ENCODE assay signal across 8 cellular contexts in the genomic region with DNA sequence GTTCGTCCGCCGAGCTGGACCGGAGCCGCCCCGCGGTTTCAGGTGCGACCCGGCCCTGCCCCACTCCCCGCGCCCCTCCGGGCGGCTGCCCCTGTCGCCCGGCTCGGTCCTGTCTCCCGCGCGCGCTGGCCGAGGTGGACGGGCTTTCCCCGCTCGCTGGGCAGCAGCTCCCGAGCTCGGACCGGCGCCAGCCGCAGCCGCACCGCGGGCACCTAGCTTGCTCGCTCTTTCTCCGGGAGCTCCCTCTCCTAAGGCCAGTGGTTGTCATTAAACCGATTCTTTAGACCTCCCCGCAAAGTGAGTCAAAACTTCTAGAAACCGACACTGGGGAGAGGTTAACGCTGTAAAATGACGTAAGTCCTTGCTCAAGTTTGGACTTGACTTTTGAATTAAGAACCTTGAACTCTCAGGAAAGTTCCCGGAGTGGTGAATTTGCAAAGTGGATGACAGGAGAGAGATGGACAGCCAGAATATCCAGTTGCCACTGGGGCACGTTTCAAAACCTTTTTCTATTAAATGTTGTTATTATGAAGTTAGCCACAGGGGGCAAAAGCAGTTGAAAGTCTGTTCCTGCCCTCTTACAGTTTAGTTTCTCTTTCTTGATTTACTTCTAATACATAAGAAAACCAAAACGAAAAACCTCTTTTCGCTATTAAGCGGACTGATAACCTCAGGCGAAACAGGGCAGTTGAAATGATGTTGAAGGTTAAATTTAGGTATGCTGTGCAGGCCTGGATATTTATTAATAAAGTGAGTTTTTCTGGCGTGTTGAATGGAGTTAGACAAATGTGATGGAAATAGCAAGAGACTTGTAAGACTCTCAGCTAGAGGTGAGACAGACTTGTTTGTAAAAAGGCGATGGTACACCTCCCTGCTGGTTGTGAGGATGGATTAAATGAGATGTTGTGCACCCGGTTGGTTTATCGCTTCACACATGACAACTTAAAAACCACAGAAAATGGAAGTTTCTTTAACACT. TPM values are rescaled to one million over a fixed set of nuclear protein-coding genes. Genes with fewer than 3 reads are reported as not detected.
DNase-seq lines count a peak whose midpoint lies in the region; ATAC-seq and TF ChIP-seq lines count a peak whose summit lies in the region.

No MANE protein-coding gene starts in this region.

- POLR2A ChIA-PET in PC-9 (lab: Charles Lee; ENCODE audit: unreplicated experiment), result interaction anchor here (0.6 to 0.7 kb wide), 2 partner anchors 264 to 464 kb away, joined by 4 read pairs; no protein-coding TSS in a partner anchor
- POLR2A ChIA-PET in naive thymus-derived CD8-positive, alpha-beta T cell (lab: Charles Lee), result interaction anchor here (0.6 to 3.8 kb wide), 7 partner anchors 17 to 650 kb away, joined by 3 to 45 read pairs (median 6); a partner anchor contains a TSS

- no peaks in the 10 kb centered on the region for H3K9me2 ChIP-seq in PC-9 (ENCODE audit: insufficient read depth)

- TF ChIP-seq EP300 in tibial nerve (IDR thresholded peaks at IDR 0.05), result peak in 1 of 2 donors; percentile 17

- peak; percentile 43 for DNase-seq in DMS79 treated with DMSO at 0.1 percent for 48 hours (lab: John Stamatoyannopoulos, UW)
- DNase-seq in HT-29 (ENCODE audit: low spot score), result peak; percentile 84
- DNase-seq in PC-9, result peak; percentile 46 to 72
- DNase-seq in activated T-helper 2 cell treated with anti-CD3 and anti-CD28 coated beads, Interferon-gamma antibody, Interleukin-2, Interleukin-4, amounts not matched to agents 10 μg/mL and 5 μg/mL and 100 μg/mL, durations not matched to agents 14 hours and 24 hours and 36 hours (ENCODE audit: low spot score), result peak; percentile 40
- peak; percentile 87 for DNase-seq in fibroblast of mammary gland (ENCODE audit: low read depth)
- peak in 9 of 10 donors; percentile 15 to 75 (median 41) for DNase-seq in naive thymus-derived CD8-positive, alpha-beta T cell
- peak in 1 of 2 donors; percentile 41 for DNase-seq in tibial nerve (ENCODE audit: low spot score in 2 of 2)

- intact Hi-C loops in PC-9 (cut with micrococcal nuclease; ENCODE audit: unreplicated experiment), result loop anchor here (1.0 to 5.0 kb wide), 3 partner anchors 74 to 133 kb away; a partner anchor contains a TSS
- intact Hi-C loops in activated T-helper 2 cell treated with anti-CD3 and anti-CD28 coated beads, Interferon-gamma antibody, Interleukin-2, Interleukin-4, amounts not matched to agents 10 μg/mL and 5 μg/mL and 100 μg/mL, durations not matched to agents 14 hours and 24 hours and 36 hours (cut with micrococcal nuclease), result loop anchor here (1.0 to 10.0 kb wide), 6 partner anchors 18 to 678 kb away; a partner anchor contains a TSS

- H2AFZ ChIP-seq in PC-9, result peak overlapping the region; percentile 88

- WGBS in tibial nerve, 2 donors, result 15% methylated on average over 21 to 24 of the region's 49 CpGs

- H3F3A ChIP-seq in PC-9 (ENCODE audit: insufficient read depth, low read depth), result peaks cover 4% of the 10 kb centered on the region; the same call in 1 of the 2 replicates

- TF ChIP-seq CTCF in PC-9 (conservative IDR thresholded peaks at IDR 0.05) (peak; percentile 69), fibroblast of mammary gland (conservative IDR thresholded peaks at IDR 0.05; ENCODE audit: control insufficient read depth, insufficient read depth, low read depth, low read length) (peak; percentile 64), tibial nerve (IDR thresholded peaks at IDR 0.05) (peak; percentile 40 to 56 (median 45))

- H3K36me3 ChIP-seq in PC-9 (ENCODE audit: low read depth) (no peaks in the 10 kb centered on the region), tibial nerve (no peaks in the 10 kb centered on the region)

- TF ChIP-seq POLR2A in tibial nerve (IDR thresholded peaks at IDR 0.05), result no peak

- H3K4me3 ChIP-seq in PC-9 (peak overlapping the region; percentile 78), fibroblast of mammary gland (ENCODE audit: control insufficient read depth, low read depth, low read length) (peak overlapping the region; percentile 91), tibial nerve (peak overlapping the region; percentile 87 to 99 (median 96))

- peak; percentile 63 for ATAC-seq in GM21423 (IDR thresholded peaks at IDR 0.05; ENCODE audit: unreplicated experiment)
- peak; percentile 39 to 54 for ATAC-seq in naive thymus-derived CD8-positive, alpha-beta T cell

- peaks cover 31% of the 10 kb centered on the region for H3K79me2 ChIP-seq in PC-9 (ENCODE audit: low read depth)

- CTCF ChIA-PET in PC-9 (lab: Charles Lee), result interaction anchor here (0.6 to 2.2 kb wide), 3 partner anchors 11 to 78 kb away, joined by 11 to 13 read pairs (median 12); a partner anchor contains a TSS

- TSS peak; percentile 41 for BruUV-seq in PC-9 (replicated peaks; lab: Mats Ljungman, UMichigan)

- peaks cover 6% of the 10 kb centered on the region for H3K4me1 ChIP-seq in PC-9 (replicated peaks; ENCODE audit: insufficient read depth)
- peaks cover 0 to 16% (median 6%) of the 10 kb centered on the region in 4 donors for H3K4me1 ChIP-seq in tibial nerve

- H3K9me3 Mint-ChIP-seq in activated T-helper 2 cell treated with anti-CD3 and anti-CD28 coated beads, Interferon-gamma antibody, Interleukin-2, Interleukin-4, amounts not matched to agents 10 μg/mL and 5 μg/mL and 100 μg/mL, durations not matched to agents 14 hours and 24 hours and 36 hours, result peaks cover 37% of the 10 kb centered on the region
- H3K9me3 Mint-ChIP-seq in naive thymus-derived CD8-positive, alpha-beta T cell, result peaks cover 0 to 12% (median under 1%) of the 10 kb centered on the region in 9 donors

- H3K27ac ChIP-seq in PC-9, result peak overlapping the region; percentile 26
- peak overlapping the region; percentile 75 to 99 (median 97) for H3K27ac ChIP-seq in tibial nerve

- H3K36me3 Mint-ChIP-seq in activated T-helper 2 cell treated with anti-CD3 and anti-CD28 coated beads, Interferon-gamma antibody, Interleukin-2, Interleukin-4, amounts not matched to agents 10 μg/mL and 5 μg/mL and 100 μg/mL, durations not matched to agents 14 hours and 24 hours and 36 hours (ENCODE audit: low read depth), result peaks cover 64% of the 10 kb centered on the region
- H3K36me3 Mint-ChIP-seq in naive thymus-derived CD8-positive, alpha-beta T cell, result peaks cover under 1 to 12% (median 5%) of the 10 kb centered on the region in 3 donors

- H3K27me3 Mint-ChIP-seq in activated T-helper 2 cell treated with anti-CD3 and anti-CD28 coated beads, Interferon-gamma antibody, Interleukin-2, Interleukin-4, amounts not matched to agents 10 μg/mL and 5 μg/mL and 100 μg/mL, durations not matched to agents 14 hours and 24 hours and 36 hours (ENCODE audit: low read depth), result no peaks in the 10 kb centered on the region
- no peaks in the 10 kb centered on the region for H3K27me3 Mint-ChIP-seq in naive thymus-derived CD8-positive, alpha-beta T cell

- no peaks in the 10 kb centered on the region for H4K20me1 ChIP-seq in PC-9 (ENCODE audit: insufficient read depth)

- peak overlapping the region; percentile 95 for H3K4me3 Mint-ChIP-seq in activated T-helper 2 cell treated with anti-CD3 and anti-CD28 coated beads, Interferon-gamma antibody, Interleukin-2, Interleukin-4, amounts not matched to agents 10 μg/mL and 5 μg/mL and 100 μg/mL, durations not matched to agents 14 hours and 24 hours and 36 hours (ENCODE audit: low read depth)
- H3K4me3 Mint-ChIP-seq in naive thymus-derived CD8-positive, alpha-beta T cell, result peak overlapping the region; percentile 84 to 97 (median 92)

- no peaks in the 10 kb centered on the region for H3K9me3 ChIP-seq in PC-9 (ENCODE audit: insufficient read depth, low read depth)
- H3K9me3 ChIP-seq in tibial nerve, result peaks cover 0 to 33% (median 7%) of the 10 kb centered on the region in 4 donors

- H3K4me1 Mint-ChIP-seq in activated T-helper 2 cell treated with anti-CD3 and anti-CD28 coated beads, Interferon-gamma antibody, Interleukin-2, Interleukin-4, amounts not matched to agents 10 μg/mL and 5 μg/mL and 100 μg/mL, durations not matched to agents 14 hours and 24 hours and 36 hours (ENCODE audit: low read depth), result peaks cover 35% of the 10 kb centered on the region
- H3K4me1 Mint-ChIP-seq in naive thymus-derived CD8-positive, alpha-beta T cell, result peaks cover 16 to 48% (median 40%) of the 10 kb centered on the region in 4 donors

- H3K4me2 ChIP-seq in PC-9, result peak overlapping the region; percentile 83

- H3K27ac Mint-ChIP-seq in activated T-helper 2 cell treated with anti-CD3 and anti-CD28 coated beads, Interferon-gamma antibody, Interleukin-2, Interleukin-4, amounts not matched to agents 10 μg/mL and 5 μg/mL and 100 μg/mL, durations not matched to agents 14 hours and 24 hours and 36 hours, result peak overlapping the region; percentile 98
- peak overlapping the region; percentile 86 to 95 (median 93) for H3K27ac Mint-ChIP-seq in naive thymus-derived CD8-positive, alpha-beta T cell

- H3K27me3 ChIP-seq in PC-9 (ENCODE audit: insufficient read depth, low read depth) (no peaks in the 10 kb centered on the region), tibial nerve (no peaks in the 10 kb centered on the region)

RNA-seq across cellular contexts. Expression of a gene that starts 0.8 kb away (rescaled TPM):
- total RNA-seq in HT-29 (2014; rRNA removed; shearing (Covaris generic)), result 14.0 and 14.4 TPM in 2 replicates
- 16.4 and 19.3 TPM in 2 replicates for total RNA-seq in PC-9 (2021)
- total RNA-seq in activated T-helper 2 cell treated with anti-CD3 and anti-CD28 coated beads, Interferon-gamma antibody, Interleukin-2, Interleukin-4, amounts not matched to agents 10 μg/mL and 5 μg/mL and 100 μg/mL, durations not matched to agents 14 hours and 24 hours and 36 hours, result 38.6 and 40.7 TPM in 2 replicates
- 10 to 100 TPM; 13.2 to 14.4 TPM for total RNA-seq in naive thymus-derived CD8-positive, alpha-beta T cell
- polyA plus RNA-seq in naive thymus-derived CD8-positive, alpha-beta T cell, result 1 to 10 TPM; 6.8 to 8.6 (median 7.0) TPM
- total RNA-seq in tibial nerve, result 10 to 100 TPM; 11.1 to 22.8 (median 14.6) TPM
